In genomic region chr10:47725047-47725446, GRCh38 we compare ENCODE assay signal across 7 cellular contexts. TPM values are rescaled to one million over a fixed set of nuclear protein-coding genes. Genes with fewer than 3 reads are reported as not detected.
DNase-seq lines count a peak whose midpoint lies in the region; ATAC-seq and TF ChIP-seq lines count a peak whose summit lies in the region.
"Not testable (repeated sequence)": the region's sequence is repeated elsewhere in the genome, so short reads cannot be mapped to it uniquely, and the experiment has no call there.
"Had no signal": no experiment of that assay in that cellular context is flagged by ENCODE, and none has a peak within 500 bp of the region (broad histone marks: within the 10 kb centered on the region; RNA-seq: fewer than 3 reads in every experiment).

No MANE protein-coding gene starts in this region.

- not testable (repeated sequence) for H3K9me3 ChIP-seq in gastroesophageal sphincter, lower lobe of right lung, upper lobe of right lung

- not testable (repeated sequence) for H3K27me3 ChIP-seq in gastroesophageal sphincter; lower lobe of right lung (ENCODE audit: low read depth); upper lobe of right lung

- not testable (repeated sequence) for TF ChIP-seq POLR2A in gastroesophageal sphincter (IDR thresholded peaks at IDR 0.05)

- TF ChIP-seq EP300 in gastroesophageal sphincter (IDR thresholded peaks at IDR 0.05), result not testable (repeated sequence)

- ATAC-seq in gastroesophageal sphincter (peak; percentile 25), Right ventricle myocardium superior (ENCODE audit: poor library complexity) (peak; percentile 73), left ventricle myocardium superior (peak; percentile 43), lower lobe of right lung (peak; percentile 28 to 71), sciatic nerve (peak; percentile 55), upper lobe of right lung (peak; percentile 69)

- not testable (repeated sequence) for H3K4me3 ChIP-seq in gastroesophageal sphincter, lower lobe of right lung, upper lobe of right lung

- DNase-seq in Right ventricle myocardium superior; left ventricle myocardium superior; lower lobe of right lung; sciatic nerve (ENCODE audit: low spot score); upper lobe of right lung: not testable (repeated sequence)

- WGBS in gastroesophageal sphincter (ENCODE audit: low coverage in 1 of 2), 2 donors, result no CpG with 5 or more reads among the region's 3 CpGs

- intact Hi-C loops in Right ventricle myocardium superior (cut with DNase I); left ventricle myocardium superior (cut with micrococcal nuclease); lower lobe of right lung (cut with DNase I); sciatic nerve (cut with DNase I); upper lobe of right lung (cut with DNase I): not testable (repeated sequence)

- not testable (repeated sequence) for H3K4me1 ChIP-seq in gastroesophageal sphincter, lower lobe of right lung, upper lobe of right lung

- H3K27ac ChIP-seq in gastroesophageal sphincter, lower lobe of right lung, upper lobe of right lung: not testable (repeated sequence)

- not testable (repeated sequence) for H3K36me3 ChIP-seq in gastroesophageal sphincter, lower lobe of right lung, upper lobe of right lung

- TF ChIP-seq CTCF in gastroesophageal sphincter (IDR thresholded peaks at IDR 0.05); lower lobe of right lung (IDR thresholded peaks at IDR 0.05); upper lobe of right lung (IDR thresholded peaks at IDR 0.05): not testable (repeated sequence)

RNA-seq across cellular contexts. Expression of gene SYT15B, which starts 38.3 kb away (rescaled TPM):
- total RNA-seq in gastroesophageal sphincter (1 to 10 TPM; 1.4 to 4.0 (median 2.0) TPM), Right ventricle myocardium superior (0.89 TPM), left ventricle myocardium superior (1.8 TPM), lower lobe of right lung (40.6 TPM), sciatic nerve (12.5 TPM), upper lobe of right lung (40.1 TPM)
- total RNA-seq: B cell had no signal
